ENCODE assay signal across 8 cellular contexts in genomic region chr5:90474235-90475107, GRCh38. TPM values are rescaled to one million over a fixed set of nuclear protein-coding genes. Genes with fewer than 3 reads are reported as not detected.
DNase-seq lines count a peak whose midpoint lies in the region; ATAC-seq and TF ChIP-seq lines count a peak whose summit lies in the region.

TSS of gene MBLAC2 (minus strand) at chr5:90474771. CDS start at chr5:90474292, 479 bp downstream.
TSS of gene POLR3G (plus strand) at chr5:90474864. CDS start at chr5:90485568, 10,704 bp downstream.

- peak within 1 kb of the TSS; percentile 95 for H2AFZ ChIP-seq in OCI-LY3 (ENCODE audit: low read depth, low read length)

- H3K79me2 ChIP-seq in OCI-LY3 (ENCODE audit: low read length), result peaks cover 42% of the 10 kb centered on the region

- peak within 1 kb of the TSS; percentile 93 for H3K4me2 ChIP-seq in OCI-LY3 (ENCODE audit: low read length)

- TF ChIP-seq CTCF in OCI-LY3 (IDR thresholded peaks at IDR 0.05; ENCODE audit: low read depth, low read length) (peak; percentile 30), epithelial cell of proximal tubule (conservative IDR thresholded peaks at IDR 0.05; ENCODE audit: low read depth, low read length) (peak; percentile 42)

- H3K9ac ChIP-seq in HUES64 (ENCODE audit: low read depth, low read length) (peak within 1 kb of the TSS; percentile 82), OCI-LY3 (ENCODE audit: low read length) (peak within 1 kb of the TSS; percentile 82), mucosa of rectum (ENCODE audit: low read depth in 1 of 2, low read length in 2 of 2) (peak within 1 kb of the TSS; percentile 80 to 82)

- peak; percentile 87 for ATAC-seq in GM21515 (IDR thresholded peaks at IDR 0.05; ENCODE audit: unreplicated experiment)

- H3K4me3 ChIP-seq in HUES64 (ENCODE audit: low read length) (peak within 1 kb of the TSS; percentile 91), OCI-LY3 (ENCODE audit: low read length) (peak within 1 kb of the TSS; percentile 88), epithelial cell of proximal tubule (ENCODE audit: low read depth, low read length) (peak within 1 kb of the TSS; percentile 95), mucosa of rectum (ENCODE audit: low read length in 2 of 2) (peak within 1 kb of the TSS; percentile 91 to 100)

- peak; percentile 85 for DNase-seq in DMS114 treated with DMSO at 0.1 percent for 48 hours (lab: John Stamatoyannopoulos, UW; ENCODE audit: unreplicated experiment)
- DNase-seq in activated T-cell treated with anti-CD3 and anti-CD28 coated beads for 4 hours, result peak; percentile 94
- peak; percentile 50 for DNase-seq in epithelial cell of proximal tubule (ENCODE audit: low read depth)
- DNase-seq in stimulated activated CD8-positive, alpha-beta memory T cell treated with anti-CD3 and anti-CD28 coated beads, Interleukin-4, amount 100 ng/mL, for 4 hours (ENCODE audit: low read depth in 2 of 2, low spot score in 1 of 2), result peak; percentile 89 to 91

- H3K9me3 ChIP-seq in HUES64 (ENCODE audit: insufficient read depth, low read depth, low read length) (no peaks in the 10 kb centered on the region), OCI-LY3 (ENCODE audit: insufficient read depth, low read length) (no peaks in the 10 kb centered on the region), mucosa of rectum (ENCODE audit: control insufficient read depth in 2 of 2, low read length in 2 of 2) (no peaks in the 10 kb centered on the region)

- under 1% methylated on average over 73 of the region's 73 CpGs for WGBS in HUES64

- no peaks in the 10 kb centered on the region for H4K20me1 ChIP-seq in OCI-LY3 (ENCODE audit: insufficient read depth, low read length)

- H3K36me3 ChIP-seq in HUES64 (ENCODE audit: insufficient read depth, low read length) (peaks cover 9% of the 10 kb centered on the region), OCI-LY3 (replicated peaks; ENCODE audit: low read depth, low read length) (no peaks in the 10 kb centered on the region), mucosa of rectum (ENCODE audit: control insufficient read depth in 2 of 2, insufficient read depth in 2 of 2, low read length in 2 of 2) (no peaks in the 10 kb centered on the region)

- peak within 1 kb of the TSS; percentile 77 for H3K27ac ChIP-seq in HUES64 (ENCODE audit: low read depth, low read length)
- H3K27ac ChIP-seq in OCI-LY3 (ENCODE audit: low read length), result peak within 1 kb of the TSS; percentile 59
- peak within 1 kb of the TSS; percentile 80 to 86 for H3K27ac ChIP-seq in mucosa of rectum (ENCODE audit: low read depth in 2 of 2, low read length in 2 of 2)

- H3K4me1 ChIP-seq in HUES64 (ENCODE audit: insufficient read depth, low read length), result peaks cover 39% of the 10 kb centered on the region
- peaks cover 7% of the 10 kb centered on the region for H3K4me1 ChIP-seq in OCI-LY3 (ENCODE audit: low read length)
- H3K4me1 ChIP-seq in mucosa of rectum (ENCODE audit: control insufficient read depth in 2 of 2, insufficient read depth in 2 of 2, low read length in 2 of 2), result peaks cover 7 to 14% of the 10 kb centered on the region in 2 donors

- H3K27me3 ChIP-seq in HUES64 (ENCODE audit: insufficient read depth, low read length), result peaks cover 6% of the 10 kb centered on the region; the same call in 1 of the 2 replicates
- no peaks in the 10 kb centered on the region for H3K27me3 ChIP-seq in OCI-LY3 (ENCODE audit: low read depth, low read length)
- no peaks in the 10 kb centered on the region for H3K27me3 ChIP-seq in mucosa of rectum (ENCODE audit: control insufficient read depth in 2 of 2, insufficient read depth in 2 of 2, low read length in 2 of 2)

RNA-seq across cellular contexts. Expression of gene MBLAC2, which starts in this region (rescaled TPM):
- polyA plus RNA-seq in HUES64 (2013, experiment 1 of 2), result 3.6 TPM
- 3.6 TPM for polyA plus RNA-seq in HUES64 (2013, experiment 2 of 2)
- 1.3 and 3.6 TPM in 2 replicates for total RNA-seq in epithelial cell of proximal tubule

RNA-seq across cellular contexts. Expression of gene POLR3G, which starts in this region (rescaled TPM):
- polyA plus RNA-seq in HUES64 (2013, experiment 1 of 2), result 94.5 TPM
- polyA plus RNA-seq in HUES64 (2013, experiment 2 of 2), result 81.6 TPM
- 25.2 and 28.4 TPM in 2 replicates for total RNA-seq in epithelial cell of proximal tubule

Comparison
In these comparisons a context has a peak if more than half of its experiments do, and no peak if none do; other contexts are left out.
1. Peak in every context shown above with its lines: DNase-seq, ATAC-seq, H3K4me3 ChIP-seq and H3K27ac ChIP-seq.